Comparison of ENCODE assay signal across 8 cellular contexts in genomic region chr1:153612755-153613331, GRCh38. TPM values are rescaled to one million over a fixed set of nuclear protein-coding genes. Genes with fewer than 3 reads are reported as not detected.
DNase-seq lines count a peak whose midpoint lies in the region; ATAC-seq and TF ChIP-seq lines count a peak whose summit lies in the region.

TSS of gene S100A16 (minus strand) at chr1:153613137. CDS start at chr1:153608151, 4,986 bp downstream.

- peaks cover 68% of the 10 kb centered on the region for H3K4me1 ChIP-seq in stomach smooth muscle (ENCODE audit: control insufficient read depth, insufficient read depth, low read length)

- no peaks in the 10 kb centered on the region for H3K36me3 ChIP-seq in stomach smooth muscle (ENCODE audit: control insufficient read depth in 2 of 2, insufficient read depth in 2 of 2, low read length in 2 of 2)

- ATAC-seq in HG03139 (IDR thresholded peaks at IDR 0.05; ENCODE audit: unreplicated experiment) (no peak), GM18505 (IDR thresholded peaks at IDR 0.05; ENCODE audit: unreplicated experiment) (no peak)

- peak within 1 kb of the TSS; percentile 86 to 95 for H3K9ac ChIP-seq in stomach smooth muscle (ENCODE audit: low read length in 2 of 2)

- peak within 1 kb of the TSS; percentile 79 for H3K27ac ChIP-seq in stomach smooth muscle (ENCODE audit: low read length)

- H3K27me3 ChIP-seq in stomach smooth muscle (ENCODE audit: control insufficient read depth in 1 of 2, insufficient read depth in 2 of 2, low read length in 2 of 2) = no peaks in the 10 kb centered on the region

- DNase-seq in HT1080 (ENCODE audit: low read depth) (peak; percentile 78), cerebellar cortex (ENCODE audit: low spot score) (peak; percentile 44), kidney glomerular epithelial cell (lab: John Stamatoyannopoulos, UW) (peak; percentile 57), NCI-H510A treated with DMSO at 0.1 percent for 48 hours (lab: John Stamatoyannopoulos, UW) (no peak), OCI-M1 (lab: John Stamatoyannopoulos, UW) (no peak)

- H3K4me3 ChIP-seq in stomach smooth muscle (ENCODE audit: low read length in 2 of 2) = peak within 1 kb of the TSS; percentile 80 to 91

- no peak for TF ChIP-seq POLR2A in GM18505 (IDR thresholded peaks at IDR 0.05; ENCODE audit: borderline replicate concordance, extremely low read depth, insufficient read depth, insufficient read length)

- H3K9me3 ChIP-seq in stomach smooth muscle (ENCODE audit: control insufficient read depth in 2 of 2, low read length in 2 of 2) = no peaks in the 10 kb centered on the region

RNA-seq across cellular contexts. Expression of gene S100A16, which starts in this region (rescaled TPM):
- 862 and 1,038 TPM in 2 replicates for total RNA-seq in HT1080 (2014; rRNA removed; shearing (Covaris generic))
- 1,019 and 1,209 TPM in 2 replicates for polyA plus RNA-seq in HT1080 (2015; cell fraction: cytosol; rRNA removed)
- polyA plus RNA-seq in HT1080 (2015; cell fraction: nucleus; rRNA removed) = 389 and 402 TPM in 2 replicates

Comparison
In these comparisons a context has a peak if more than half of its experiments do, and no peak if none do; other contexts are left out.
1. DNase-seq: peak in HT1080 (single experiment), cerebellar cortex (single experiment) and kidney glomerular epithelial cell (single experiment); none in NCI-H510A treated with DMSO at 0.1 percent for 48 hours (single experiment) and OCI-M1 (single experiment).